15 cellular contexts compared by ENCODE assay signal in the genomic region with DNA sequence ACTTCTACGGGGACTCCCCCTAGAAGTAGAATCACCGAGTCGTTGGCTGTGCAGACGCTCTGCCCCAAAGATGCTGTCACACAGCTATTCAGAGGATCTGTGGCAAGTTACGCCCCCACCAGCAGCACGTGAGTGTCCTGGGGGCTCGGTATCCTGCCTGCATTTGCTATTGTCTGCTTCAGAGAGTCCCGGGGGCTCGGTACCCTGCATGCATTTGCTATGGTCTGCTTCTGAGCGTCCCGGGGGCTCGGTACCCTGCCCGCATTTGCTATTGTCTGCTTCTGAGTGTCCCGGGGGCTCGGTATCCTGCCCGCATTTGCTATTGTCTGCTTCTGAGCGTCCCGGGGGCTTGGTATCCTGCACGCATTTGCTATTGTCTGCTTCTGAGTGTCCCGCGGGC.
"Had no signal": no experiment of that assay in that cellular context is flagged by ENCODE, and none has a peak within 500 bp of the region (broad histone marks: within the 10 kb centered on the region; RNA-seq: fewer than 3 reads in every experiment).

No MANE protein-coding gene starts in this region.

- H3K27ac ChIP-seq: coronary artery, epithelial cell of prostate, gastrocnemius medialis, hepatocyte, stomach had no signal

- H3K9me3 ChIP-seq: gastrocnemius medialis had no signal

- H3K4me3 Mint-ChIP-seq: activated naive CD4-positive, alpha-beta T cell treated with anti-CD3 and anti-CD28 coated beads for 36 hours; activated T-helper 1 cell treated with anti-CD3 and anti-CD28 coated beads, Interleukin-12 subunit alpha, Interleukin-12 subunit beta, Interleukin-2, Interleukin-4 antibody, amounts not matched to agents 30 ng/mL and 10 ng/mL and 1 ng/mL, durations not matched to agents 14 hours and 24 hours and 36 hours; natural killer cell treated with Interleukin-12 subunit alpha and Interleukin-12 subunit beta and Interleukin-15 and Interleukin-18, amount 100 ng/mL, for 72 hours had no signal

- H3K27ac Mint-ChIP-seq: activated naive CD4-positive, alpha-beta T cell treated with anti-CD3 and anti-CD28 coated beads for 36 hours; activated T-helper 1 cell treated with anti-CD3 and anti-CD28 coated beads, Interleukin-12 subunit alpha, Interleukin-12 subunit beta, Interleukin-2, Interleukin-4 antibody, amounts not matched to agents 30 ng/mL and 10 ng/mL and 1 ng/mL, durations not matched to agents 14 hours and 24 hours and 36 hours; natural killer cell treated with Interleukin-12 subunit alpha and Interleukin-12 subunit beta and Interleukin-15 and Interleukin-18, amount 100 ng/mL, for 72 hours had no signal

- FAIRE-seq: urothelium cell line had no signal

- H3K27me3 ChIP-seq: hepatocyte had no signal

- H3K4me1 ChIP-seq: gastrocnemius medialis, stomach had no signal

- ATAC-seq: gastrocnemius medialis; natural killer cell treated with Interleukin-12 subunit alpha and Interleukin-12 subunit beta and Interleukin-15 and Interleukin-18, amount 100 ng/mL, for 72 hours had no signal

- H3K79me2 ChIP-seq: hepatocyte had no signal

- H3K36me3 ChIP-seq: gastrocnemius medialis, stomach had no signal

- H3K9me3 Mint-ChIP-seq: natural killer cell treated with Interleukin-12 subunit alpha and Interleukin-12 subunit beta and Interleukin-15 and Interleukin-18, amount 100 ng/mL, for 72 hours had no signal

- H3K4me3 ChIP-seq: coronary artery, gastrocnemius medialis, hepatocyte, stomach had no signal

- DNase-seq: activated CD4-positive, alpha-beta T cell treated with anti-CD3 and anti-CD28 coated beads for 1 hour; activated CD4-positive, alpha-beta T cell treated with anti-CD3 and anti-CD28 coated beads, Interleukin-2, amount 50 U/mL, for 48 hours; activated CD8-positive, alpha-beta memory T cell treated with anti-CD3 and anti-CD28 coated beads, Interleukin-2, amount 50 U/mL, for 4 hours; activated naive CD4-positive, alpha-beta T cell treated with anti-CD3 and anti-CD28 coated beads for 36 hours; caudate nucleus; effector memory CD4-positive, alpha-beta T cell; gastrocnemius medialis; stimulated activated CD4-positive, alpha-beta T cell treated with anti-CD3 and anti-CD28 coated beads, Interleukin-4, amount 100 ng/mL, for 4 hours; stomach had no signal

- H2AFZ ChIP-seq: hepatocyte had no signal

- H3K4me2 ChIP-seq: hepatocyte had no signal
